Comparison of ENCODE assay signal across 8 cellular contexts in genomic region chr20:53708129-53708968, GRCh38.
DNase-seq lines count a peak whose midpoint lies in the region; ATAC-seq, FAIRE-seq and TF ChIP-seq lines count a peak whose summit lies in the region.

No MANE protein-coding gene starts in this region.

- peak overlapping the region; percentile 22 for H3K4me3 ChIP-seq in OCI-LY7 (ENCODE audit: low read depth, low read length, poor library complexity, severe bottlenecking)
- no peak overlapping the region for H3K4me3 ChIP-seq in K562
- no peak overlapping the region for H3K4me3 ChIP-seq in smooth muscle cell

- no peaks in the 10 kb centered on the region for H3K9me1 ChIP-seq in K562 (ENCODE audit: control insufficient read depth, insufficient read depth, low read length)

- BruUV-seq in OCI-LY7 (replicated peaks; lab: Mats Ljungman, UMichigan): no TSS peak
- no TSS peak for BruUV-seq in K562 (replicated peaks; lab: Mats Ljungman, UMichigan)

- CTCF ChIA-PET in OCI-LY7 (lab: Charles Lee; ENCODE audit: unreplicated experiment): no interaction called here
- CTCF ChIA-PET in K562 (lab: Yijun Ruan, JAX; ENCODE audit: low intra/inter-chr PET ratio): no interaction called here

- no peak for TF ChIP-seq RAD21 in K562 (CRISPR knock-in tag; conservative IDR thresholded peaks at IDR 0.05 in 1 of 2, IDR thresholded peaks at IDR 0.05 in 1 of 2)

- ATAC-seq in GM18508 (IDR thresholded peaks at IDR 0.05; ENCODE audit: insufficient read depth, unreplicated experiment): peak; percentile 41
- ATAC-seq in HG02870 (IDR thresholded peaks at IDR 0.05; ENCODE audit: unreplicated experiment): peak; percentile 59
- no peak for ATAC-seq in K562

- H3K9me2 ChIP-seq in OCI-LY7 (ENCODE audit: insufficient read depth, low read length): no peaks in the 10 kb centered on the region

- H3K4me1 ChIP-seq in OCI-LY7 (ENCODE audit: insufficient read depth, low read length, poor library complexity, severe bottlenecking) (peaks cover 30% of the 10 kb centered on the region), K562 (replicated peaks in 1 of 2; ENCODE audit: control insufficient read depth in 2 of 2, insufficient read depth in 2 of 2, low read length in 2 of 2) (peaks cover 3 to 11% of the 10 kb centered on the region in 2 experiments; a peak in 4 of 5 replicates), smooth muscle cell (ENCODE audit: low read depth) (peaks cover 25% of the 10 kb centered on the region)

- TF ChIP-seq CTCF in OCI-LY7 (conservative IDR thresholded peaks at IDR 0.05; ENCODE audit: low read length) (no peak), K562 (IDR thresholded peaks at IDR 0.05 in 2 of 3, conservative IDR thresholded peaks at IDR 0.05 in 1 of 3; ENCODE audit: insufficient read depth in 2 of 3, low read depth in 1 of 3, low read length in 3 of 3) (no peak), smooth muscle cell (IDR thresholded peaks at IDR 0.05; ENCODE audit: borderline replicate concordance, insufficient read depth, poor library complexity, severe bottlenecking) (no peak), glutamatergic neuron (IDR thresholded peaks at IDR 0.05; ENCODE audit: partially characterized antibody, unreplicated experiment) (no peak)

- peaks cover 5% of the 10 kb centered on the region for H3K4me1 Mint-ChIP-seq in glutamatergic neuron (ENCODE audit: low read depth, unreplicated experiment)

- peak overlapping the region; percentile 50 for H3K27ac ChIP-seq in OCI-LY7 (ENCODE audit: low read depth, low read length, poor library complexity, severe bottlenecking)
- no peak overlapping the region; the same call in 2 of the 3 replicates for H3K27ac ChIP-seq in K562 (ENCODE audit: extremely low read depth, low read depth, low read length)
- H3K27ac ChIP-seq in smooth muscle cell (ENCODE audit: low read depth): peak overlapping the region; percentile 92

- H3K4me2 ChIP-seq in OCI-LY7 (ENCODE audit: low read length): peak overlapping the region; percentile 63
- no peak overlapping the region for H3K4me2 ChIP-seq in K562 (ENCODE audit: insufficient read depth, low read length)
- H3K4me2 ChIP-seq in smooth muscle cell: peak overlapping the region; percentile 68

- H2AFZ ChIP-seq in OCI-LY7 (ENCODE audit: low read length) (peak overlapping the region; percentile 81), K562 (ENCODE audit: low read depth, low read length) (peak overlapping the region; percentile 48; the same call in 1 of the 2 replicates), smooth muscle cell (ENCODE audit: low read depth) (no peak overlapping the region)

- no peak for FAIRE-seq in K562 (lab: Jason Lieb, UNC)

- intact Hi-C loops in OCI-LY7 (cut with micrococcal nuclease; ENCODE audit: unreplicated experiment) (no loop called here), K562 (cut with micrococcal nuclease) (no loop called here)

- no peaks in the 10 kb centered on the region for H3K27me3 Mint-ChIP-seq in glutamatergic neuron (ENCODE audit: unreplicated experiment)

- peaks cover 27% of the 10 kb centered on the region for H3F3A ChIP-seq in smooth muscle cell (ENCODE audit: low read depth)

- no peak overlapping the region for H3K4me3 Mint-ChIP-seq in glutamatergic neuron (ENCODE audit: unreplicated experiment)

- H3K9ac ChIP-seq in K562 (ENCODE audit: insufficient read depth in 1 of 2, low read depth in 2 of 2, low read length in 2 of 2): no peak overlapping the region
- H3K9ac ChIP-seq in smooth muscle cell (ENCODE audit: low read depth): peak overlapping the region; percentile 13

- H3K36me3 Mint-ChIP-seq in glutamatergic neuron (ENCODE audit: unreplicated experiment): no peaks in the 10 kb centered on the region

- H3K9me3 ChIP-seq in OCI-LY7 (ENCODE audit: low read length) (no peaks in the 10 kb centered on the region), K562 (replicated peaks; ENCODE audit: control insufficient read depth, insufficient read depth, low read depth, low read length) (no peaks in the 10 kb centered on the region), smooth muscle cell (replicated peaks; ENCODE audit: low read depth) (no peaks in the 10 kb centered on the region)

- no peaks in the 10 kb centered on the region for H3K36me3 ChIP-seq in OCI-LY7 (ENCODE audit: insufficient read depth, low read length)
- no peaks in the 10 kb centered on the region for H3K36me3 ChIP-seq in K562 (ENCODE audit: control insufficient read depth, insufficient read depth, low read length)
- H3K36me3 ChIP-seq in smooth muscle cell (ENCODE audit: low read depth): no peaks in the 10 kb centered on the region

- in situ Hi-C loops in K562 (cut with MboI): no loop called here

- H3K27me3 ChIP-seq in K562 (ENCODE audit: control insufficient read depth in 2 of 2, insufficient read depth in 2 of 2, low read length in 2 of 2) (no peaks in the 10 kb centered on the region), smooth muscle cell (ENCODE audit: low read depth) (no peaks in the 10 kb centered on the region)

- H3K27ac Mint-ChIP-seq in glutamatergic neuron (ENCODE audit: unreplicated experiment): no peak overlapping the region

- peak; percentile 38 for DNase-seq in OCI-LY7 (ENCODE audit: low spot score)
- DNase-seq in K562 (ENCODE audit: extremely low read depth in 1 of 4, low spot score in 3 of 4): no peak
- DNase-seq in smooth muscle cell (lab: John Stamatoyannopoulos, UW; ENCODE audit: unreplicated experiment): no peak
- DNase-seq in hippocampal formation (lab: John Stamatoyannopoulos, UW): no peak
- DNase-seq in dermis blood vessel endothelial cell: no peak
- DNase-seq in glutamatergic neuron: no peak

- no peak for TF ChIP-seq EP300 in K562 (IDR thresholded peaks at IDR 0.05; ENCODE audit: low read length)

- H3K79me2 ChIP-seq in OCI-LY7 (ENCODE audit: insufficient read depth, low read depth, low read length) (no peaks in the 10 kb centered on the region), K562 (ENCODE audit: control insufficient read depth, insufficient read depth, low read length) (no peaks in the 10 kb centered on the region), smooth muscle cell (ENCODE audit: low read depth) (no peaks in the 10 kb centered on the region)

- WGBS in K562 (ENCODE audit: insufficient coverage, low coverage, missing lambda C conversion rate): 22% methylated on average over 5 of the region's 6 CpGs
- under 1% methylated on average over 6 of the region's 6 CpGs for WGBS in smooth muscle cell (ENCODE audit: low lambda C conversion rate)

- POLR2A ChIA-PET in OCI-LY7 (lab: Charles Lee) (interaction anchor here (0.5 to 1.8 kb wide), 15 partner anchors 8 to 95 kb away, joined by 3 to 12 read pairs (median 4); no protein-coding TSS in a partner anchor), K562 (lab: Yijun Ruan, JAX) (no interaction called here)

- no peak for TF ChIP-seq POLR2A in K562 (conservative IDR thresholded peaks at IDR 0.05)

- peaks cover under 1% of the 10 kb centered on the region for H3K9me3 Mint-ChIP-seq in glutamatergic neuron (ENCODE audit: unreplicated experiment)

- H4K20me1 ChIP-seq in OCI-LY7 (ENCODE audit: insufficient read depth, low read length) (no peaks in the 10 kb centered on the region), K562 (replicated peaks; ENCODE audit: control insufficient read depth, insufficient read depth, low read length) (no peaks in the 10 kb centered on the region), smooth muscle cell (ENCODE audit: low read depth) (no peaks in the 10 kb centered on the region)

TF ChIP-seq in K562, 482 proteins besides CTCF, POLR2A, EP300 and RAD21 (continues in another document):
- peak in 1 of 2 experiments; percentile 71; a peak in 1 of 4 replicates for TF ChIP-seq BCLAF1 (IDR thresholded peaks at IDR 0.05; ENCODE audit: borderline replicate concordance in 1 of 2, control insufficient read depth in 1 of 2, low read depth in 2 of 2, low read length in 1 of 2)
- TF ChIP-seq ZBTB11 (CRISPR knock-in tag; IDR thresholded peaks at IDR 0.05): peak in 1 of 3 experiments; percentile 96; a peak in 2 of 6 replicates
